8 cellular contexts compared by ENCODE assay signal in genomic region chr14:103123634-103124500, GRCh38. TPM values are rescaled to one million over a fixed set of nuclear protein-coding genes. Genes with fewer than 3 reads are reported as not detected.
A peak's percentile ranks its signal among the peaks of the same experiment; 100 is the strongest.
DNase-seq lines count a peak whose midpoint lies in the region; ATAC-seq and TF ChIP-seq lines count a peak whose summit lies in the region.

No MANE protein-coding gene starts in this region.

- H3K27ac ChIP-seq in brain microvascular endothelial cell (no peak overlapping the region), thymus (ENCODE audit: low read depth) (peak overlapping the region; percentile 56)

- no peaks in the 10 kb centered on the region for H3K27me3 ChIP-seq in brain microvascular endothelial cell (replicated peaks)
- peaks cover 11% of the 10 kb centered on the region for H3K27me3 ChIP-seq in thymus (ENCODE audit: control insufficient read depth, insufficient read depth)

- ATAC-seq in left lobe of liver (peak; percentile 34), GM18870 (IDR thresholded peaks at IDR 0.05; ENCODE audit: unreplicated experiment) (no peak)

- in situ Hi-C loops in brain microvascular endothelial cell (cut with HindIII; ENCODE audit: low pct_ligation_motif_present, low sequenced_read_pairs), result no loop called here

- no peak overlapping the region for H3K27ac Mint-ChIP-seq in activated T-cell treated with anti-CD3 and anti-CD28 coated beads, Interleukin-2, amount 50 U/mL, for 24 hours

- DNase-seq in activated T-cell treated with anti-CD3 and anti-CD28 coated beads, Interleukin-2, amount 50 U/mL, for 24 hours, result no peak
- DNase-seq in activated T-cell treated with anti-CD3 and anti-CD28 coated beads, Interleukin-2, amount 50 U/mL, for 1 hour, result no peak
- DNase-seq in brain microvascular endothelial cell (no peak), left lobe of liver (ENCODE audit: low spot score) (no peak), germinal center (ENCODE audit: low spot score) (no peak), cerebellar cortex (ENCODE audit: low spot score) (no peak)

- peak overlapping the region; percentile 18 for H3K4me3 Mint-ChIP-seq in activated T-cell treated with anti-CD3 and anti-CD28 coated beads, Interleukin-2, amount 50 U/mL, for 24 hours

- H3K4me3 ChIP-seq in brain microvascular endothelial cell (ENCODE audit: low read depth, low read length) (peak overlapping the region; percentile 39), thymus (ENCODE audit: low read length) (peak overlapping the region; percentile 48)

- no peaks in the 10 kb centered on the region for H3K36me3 Mint-ChIP-seq in activated T-cell treated with anti-CD3 and anti-CD28 coated beads, Interleukin-2, amount 50 U/mL, for 24 hours (ENCODE audit: low read depth)

- no peaks in the 10 kb centered on the region for H3K9me3 ChIP-seq in thymus (ENCODE audit: control insufficient read depth)

- no peaks in the 10 kb centered on the region for H3K9me3 Mint-ChIP-seq in activated T-cell treated with anti-CD3 and anti-CD28 coated beads, Interleukin-2, amount 50 U/mL, for 24 hours

- TF ChIP-seq CTCF in brain microvascular endothelial cell (IDR thresholded peaks at IDR 0.05; ENCODE audit: low read depth, low read length, missing control alignments), result peak; percentile 56

- H3K36me3 ChIP-seq in brain microvascular endothelial cell (replicated peaks) (no peaks in the 10 kb centered on the region), thymus (ENCODE audit: control insufficient read depth, insufficient read depth) (no peaks in the 10 kb centered on the region)

- peaks cover 27% of the 10 kb centered on the region for H3K4me1 ChIP-seq in thymus (ENCODE audit: control insufficient read depth, insufficient read depth, low read length)

- peaks cover 44% of the 10 kb centered on the region for H3K27me3 Mint-ChIP-seq in activated T-cell treated with anti-CD3 and anti-CD28 coated beads, Interleukin-2, amount 50 U/mL, for 24 hours

- peaks cover 2% of the 10 kb centered on the region for H3K4me1 Mint-ChIP-seq in activated T-cell treated with anti-CD3 and anti-CD28 coated beads, Interleukin-2, amount 50 U/mL, for 24 hours (ENCODE audit: low read depth)

- 10% methylated on average over 48 of the region's 48 CpGs for WGBS in thymus

RNA-seq across cellular contexts. Expression of gene TNFAIP2, which starts 0.6 kb away (rescaled TPM):
- total RNA-seq in left lobe of liver, result 27.9 TPM
- polyA plus RNA-seq in thymus, result 193 TPM

RNA-seq across cellular contexts. Expression of gene EXOC3L4, which starts 29.3 kb away (rescaled TPM):
- total RNA-seq in left lobe of liver, result 81.5 TPM
- 83.7 TPM for polyA plus RNA-seq in thymus

RNA-seq across cellular contexts. Expression of gene LBHD2, which starts 39.9 kb away (rescaled TPM):
- total RNA-seq in left lobe of liver, result not detected
- 0.75 TPM for polyA plus RNA-seq in thymus
